In the genomic region with DNA sequence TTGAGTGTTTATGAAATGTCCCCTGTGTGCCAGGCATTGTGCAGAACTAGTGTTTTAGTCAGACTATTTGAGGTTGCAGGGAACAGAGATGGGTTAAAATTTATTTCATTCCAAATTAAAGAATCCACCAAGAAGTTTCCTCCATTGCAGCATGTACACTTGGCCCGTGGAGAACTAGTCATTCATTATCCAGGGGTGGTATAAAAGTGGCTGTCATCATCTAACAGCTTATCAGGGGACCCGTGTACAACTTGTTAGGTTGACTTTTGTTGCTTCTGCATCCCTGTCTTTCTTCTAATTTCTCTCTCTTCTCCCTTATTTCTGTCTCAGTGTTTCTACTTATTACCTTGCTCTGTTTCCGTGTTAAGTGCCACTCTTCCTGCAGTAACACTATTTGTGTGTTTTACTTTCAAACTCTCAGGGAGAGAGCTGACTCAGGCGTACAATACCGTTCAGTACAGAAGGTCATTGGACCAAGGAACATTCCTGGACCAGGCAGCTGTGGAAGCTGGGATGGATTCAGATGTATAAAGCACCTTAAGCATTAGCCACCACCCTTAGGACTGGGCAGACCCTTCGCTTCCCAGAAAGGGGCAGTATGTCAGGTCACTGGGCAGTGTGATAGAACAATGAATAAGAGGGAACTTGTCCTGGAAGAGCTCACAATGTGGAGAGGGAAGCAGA, we compare ENCODE assay signal across 1 cellular context.
TF ChIP-seq lines count a peak whose summit lies in the region.

No MANE protein-coding gene starts in this region.

TF ChIP-seq in SK-N-SH, 30 proteins besides CTCF, POLR2A, EP300 and RAD21:
- TF ChIP-seq, protein P1, sequence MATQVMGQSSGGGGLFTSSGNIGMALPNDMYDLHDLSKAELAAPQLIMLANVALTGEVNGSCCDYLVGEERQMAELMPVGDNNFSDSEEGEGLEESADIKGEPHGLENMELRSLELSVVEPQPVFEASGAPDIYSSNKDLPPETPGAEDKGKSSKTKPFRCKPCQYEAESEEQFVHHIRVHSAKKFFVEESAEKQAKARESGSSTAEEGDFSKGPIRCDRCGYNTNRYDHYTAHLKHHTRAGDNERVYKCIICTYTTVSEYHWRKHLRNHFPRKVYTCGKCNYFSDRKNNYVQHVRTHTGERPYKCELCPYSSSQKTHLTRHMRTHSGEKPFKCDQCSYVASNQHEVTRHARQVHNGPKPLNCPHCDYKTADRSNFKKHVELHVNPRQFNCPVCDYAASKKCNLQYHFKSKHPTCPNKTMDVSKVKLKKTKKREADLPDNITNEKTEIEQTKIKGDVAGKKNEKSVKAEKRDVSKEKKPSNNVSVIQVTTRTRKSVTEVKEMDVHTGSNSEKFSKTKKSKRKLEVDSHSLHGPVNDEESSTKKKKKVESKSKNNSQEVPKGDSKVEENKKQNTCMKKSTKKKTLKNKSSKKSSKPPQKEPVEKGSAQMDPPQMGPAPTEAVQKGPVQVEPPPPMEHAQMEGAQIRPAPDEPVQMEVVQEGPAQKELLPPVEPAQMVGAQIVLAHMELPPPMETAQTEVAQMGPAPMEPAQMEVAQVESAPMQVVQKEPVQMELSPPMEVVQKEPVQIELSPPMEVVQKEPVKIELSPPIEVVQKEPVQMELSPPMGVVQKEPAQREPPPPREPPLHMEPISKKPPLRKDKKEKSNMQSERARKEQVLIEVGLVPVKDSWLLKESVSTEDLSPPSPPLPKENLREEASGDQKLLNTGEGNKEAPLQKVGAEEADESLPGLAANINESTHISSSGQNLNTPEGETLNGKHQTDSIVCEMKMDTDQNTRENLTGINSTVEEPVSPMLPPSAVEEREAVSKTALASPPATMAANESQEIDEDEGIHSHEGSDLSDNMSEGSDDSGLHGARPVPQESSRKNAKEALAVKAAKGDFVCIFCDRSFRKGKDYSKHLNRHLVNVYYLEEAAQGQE (IDR thresholded peaks at IDR 0.05; ENCODE audit: low read depth, low read length): no peak
- TF ChIP-seq TEAD4 (IDR thresholded peaks at IDR 0.05; ENCODE audit: borderline replicate concordance, insufficient read depth) (no peak), POLR2AphosphoS5 (IDR thresholded peaks at IDR 0.05; ENCODE audit: low read depth, low read length) (no peak), FOXJ3 (CRISPR knock-in tag; IDR thresholded peaks at IDR 0.05) (no peak), RXRA (IDR thresholded peaks at IDR 0.05; ENCODE audit: borderline replicate concordance, low read depth) (no peak), EZH2phosphoT487 (IDR thresholded peaks at IDR 0.05; ENCODE audit: borderline replicate concordance, low read depth) (no peak), GABPA (IDR thresholded peaks at IDR 0.05; ENCODE audit: low read depth) (no peak), SMC3 (IDR thresholded peaks at IDR 0.05; ENCODE audit: low read depth, low read length) (no peak), FOXM1 (IDR thresholded peaks at IDR 0.05; ENCODE audit: low read depth) (no peak), RFX5 (IDR thresholded peaks at IDR 0.05; ENCODE audit: low read length) (no peak), FOSL2 (IDR thresholded peaks at IDR 0.05; ENCODE audit: borderline replicate concordance, low read depth) (no peak), NFIC (IDR thresholded peaks at IDR 0.05; ENCODE audit: borderline replicate concordance) (no peak), GATA2 (CRISPR knock-in tag; IDR thresholded peaks at IDR 0.05) (no peak), TCF12 (IDR thresholded peaks at IDR 0.05) (no peak), TAF1 (IDR thresholded peaks at IDR 0.05; ENCODE audit: borderline replicate concordance, low read depth, low read length) (no peak)
- TF ChIP-seq, protein P2, sequence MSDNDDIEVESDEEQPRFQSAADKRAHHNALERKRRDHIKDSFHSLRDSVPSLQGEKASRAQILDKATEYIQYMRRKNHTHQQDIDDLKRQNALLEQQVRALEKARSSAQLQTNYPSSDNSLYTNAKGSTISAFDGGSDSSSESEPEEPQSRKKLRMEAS (IDR thresholded peaks at IDR 0.05; ENCODE audit: low read depth): no peak
- TF ChIP-seq, protein P3, sequence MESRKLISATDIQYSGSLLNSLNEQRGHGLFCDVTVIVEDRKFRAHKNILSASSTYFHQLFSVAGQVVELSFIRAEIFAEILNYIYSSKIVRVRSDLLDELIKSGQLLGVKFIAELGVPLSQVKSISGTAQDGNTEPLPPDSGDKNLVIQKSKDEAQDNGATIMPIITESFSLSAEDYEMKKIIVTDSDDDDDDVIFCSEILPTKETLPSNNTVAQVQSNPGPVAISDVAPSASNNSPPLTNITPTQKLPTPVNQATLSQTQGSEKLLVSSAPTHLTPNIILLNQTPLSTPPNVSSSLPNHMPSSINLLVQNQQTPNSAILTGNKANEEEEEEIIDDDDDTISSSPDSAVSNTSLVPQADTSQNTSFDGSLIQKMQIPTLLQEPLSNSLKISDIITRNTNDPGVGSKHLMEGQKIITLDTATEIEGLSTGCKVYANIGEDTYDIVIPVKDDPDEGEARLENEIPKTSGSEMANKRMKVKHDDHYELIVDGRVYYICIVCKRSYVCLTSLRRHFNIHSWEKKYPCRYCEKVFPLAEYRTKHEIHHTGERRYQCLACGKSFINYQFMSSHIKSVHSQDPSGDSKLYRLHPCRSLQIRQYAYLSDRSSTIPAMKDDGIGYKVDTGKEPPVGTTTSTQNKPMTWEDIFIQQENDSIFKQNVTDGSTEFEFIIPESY (IDR thresholded peaks at IDR 0.05; ENCODE audit: borderline replicate concordance, low read depth): no peak
- TF ChIP-seq, protein P4, sequence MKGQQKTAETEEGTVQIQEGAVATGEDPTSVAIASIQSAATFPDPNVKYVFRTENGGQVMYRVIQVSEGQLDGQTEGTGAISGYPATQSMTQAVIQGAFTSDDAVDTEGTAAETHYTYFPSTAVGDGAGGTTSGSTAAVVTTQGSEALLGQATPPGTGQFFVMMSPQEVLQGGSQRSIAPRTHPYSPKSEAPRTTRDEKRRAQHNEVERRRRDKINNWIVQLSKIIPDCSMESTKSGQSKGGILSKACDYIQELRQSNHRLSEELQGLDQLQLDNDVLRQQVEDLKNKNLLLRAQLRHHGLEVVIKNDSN (IDR thresholded peaks at IDR 0.05; ENCODE audit: borderline replicate concordance, low read depth): no peak
- TF ChIP-seq, protein P5, sequence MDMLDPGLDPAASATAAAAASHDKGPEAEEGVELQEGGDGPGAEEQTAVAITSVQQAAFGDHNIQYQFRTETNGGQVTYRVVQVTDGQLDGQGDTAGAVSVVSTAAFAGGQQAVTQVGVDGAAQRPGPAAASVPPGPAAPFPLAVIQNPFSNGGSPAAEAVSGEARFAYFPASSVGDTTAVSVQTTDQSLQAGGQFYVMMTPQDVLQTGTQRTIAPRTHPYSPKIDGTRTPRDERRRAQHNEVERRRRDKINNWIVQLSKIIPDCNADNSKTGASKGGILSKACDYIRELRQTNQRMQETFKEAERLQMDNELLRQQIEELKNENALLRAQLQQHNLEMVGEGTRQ (IDR thresholded peaks at IDR 0.05; ENCODE audit: borderline replicate concordance, low read depth, low read length): no peak
- TF ChIP-seq, protein P6, sequence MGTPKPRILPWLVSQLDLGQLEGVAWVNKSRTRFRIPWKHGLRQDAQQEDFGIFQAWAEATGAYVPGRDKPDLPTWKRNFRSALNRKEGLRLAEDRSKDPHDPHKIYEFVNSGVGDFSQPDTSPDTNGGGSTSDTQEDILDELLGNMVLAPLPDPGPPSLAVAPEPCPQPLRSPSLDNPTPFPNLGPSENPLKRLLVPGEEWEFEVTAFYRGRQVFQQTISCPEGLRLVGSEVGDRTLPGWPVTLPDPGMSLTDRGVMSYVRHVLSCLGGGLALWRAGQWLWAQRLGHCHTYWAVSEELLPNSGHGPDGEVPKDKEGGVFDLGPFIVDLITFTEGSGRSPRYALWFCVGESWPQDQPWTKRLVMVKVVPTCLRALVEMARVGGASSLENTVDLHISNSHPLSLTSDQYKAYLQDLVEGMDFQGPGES (IDR thresholded peaks at IDR 0.05; ENCODE audit: low read depth, low read length): no peak
